ENCODE assay signal across 1 cellular context in the genomic region with DNA sequence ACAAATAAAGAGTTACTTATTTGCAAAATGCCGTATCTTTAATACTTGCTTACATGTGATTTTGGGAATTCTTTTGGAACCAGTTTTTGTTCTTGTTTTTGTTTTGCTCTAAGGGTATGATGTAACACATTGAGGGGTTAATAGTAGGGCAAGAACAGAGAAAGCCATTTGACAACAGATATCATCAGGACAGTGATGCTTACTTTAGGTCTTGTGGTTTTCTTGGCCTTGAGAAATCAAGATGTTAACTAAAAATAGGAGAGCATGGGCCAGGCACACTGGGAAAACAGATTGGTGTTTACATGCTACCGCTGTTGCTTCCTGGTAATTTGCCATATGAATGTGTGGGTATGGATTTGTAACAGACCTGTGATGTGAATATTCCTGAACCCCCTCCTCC.
TF ChIP-seq lines count a peak whose summit lies in the region.

No MANE protein-coding gene starts in this region.

TF ChIP-seq in GM12878, 131 proteins besides CTCF, POLR2A, EP300 and RAD21:
- TF ChIP-seq, protein P1, sequence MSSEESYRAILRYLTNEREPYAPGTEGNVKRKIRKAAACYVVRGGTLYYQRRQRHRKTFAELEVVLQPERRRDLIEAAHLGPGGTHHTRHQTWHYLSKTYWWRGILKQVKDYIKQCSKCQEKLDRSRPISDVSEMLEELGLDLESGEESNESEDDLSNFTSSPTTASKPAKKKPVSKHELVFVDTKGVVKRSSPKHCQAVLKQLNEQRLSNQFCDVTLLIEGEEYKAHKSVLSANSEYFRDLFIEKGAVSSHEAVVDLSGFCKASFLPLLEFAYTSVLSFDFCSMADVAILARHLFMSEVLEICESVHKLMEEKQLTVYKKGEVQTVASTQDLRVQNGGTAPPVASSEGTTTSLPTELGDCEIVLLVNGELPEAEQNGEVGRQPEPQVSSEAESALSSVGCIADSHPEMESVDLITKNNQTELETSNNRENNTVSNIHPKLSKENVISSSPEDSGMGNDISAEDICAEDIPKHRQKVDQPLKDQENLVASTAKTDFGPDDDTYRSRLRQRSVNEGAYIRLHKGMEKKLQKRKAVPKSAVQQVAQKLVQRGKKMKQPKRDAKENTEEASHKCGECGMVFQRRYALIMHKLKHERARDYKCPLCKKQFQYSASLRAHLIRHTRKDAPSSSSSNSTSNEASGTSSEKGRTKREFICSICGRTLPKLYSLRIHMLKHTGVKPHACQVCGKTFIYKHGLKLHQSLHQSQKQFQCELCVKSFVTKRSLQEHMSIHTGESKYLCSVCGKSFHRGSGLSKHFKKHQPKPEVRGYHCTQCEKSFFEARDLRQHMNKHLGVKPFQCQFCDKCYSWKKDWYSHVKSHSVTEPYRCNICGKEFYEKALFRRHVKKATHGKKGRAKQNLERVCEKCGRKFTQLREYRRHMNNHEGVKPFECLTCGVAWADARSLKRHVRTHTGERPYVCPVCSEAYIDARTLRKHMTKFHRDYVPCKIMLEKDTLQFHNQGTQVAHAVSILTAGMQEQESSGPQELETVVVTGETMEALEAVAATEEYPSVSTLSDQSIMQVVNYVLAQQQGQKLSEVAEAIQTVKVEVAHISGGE (CRISPR knock-in tag; IDR thresholded peaks at IDR 0.05), result no peak
- TF ChIP-seq ZNF687 (IDR thresholded peaks at IDR 0.05) (no peak), NFYA (IDR thresholded peaks at IDR 0.05; ENCODE audit: borderline replicate concordance, low read depth, low read length) (no peak), MEF2A (IDR thresholded peaks at IDR 0.05; ENCODE audit: insufficient read depth, low read depth, low read length) (no peak), EED (IDR thresholded peaks at IDR 0.05; ENCODE audit: low read depth) (no peak), FOXM1 (IDR thresholded peaks at IDR 0.05; ENCODE audit: low read depth, low read length) (no peak), RAD51 (IDR thresholded peaks at IDR 0.05) (no peak), ASH2L (IDR thresholded peaks at IDR 0.05; ENCODE audit: borderline replicate concordance, low read depth) (no peak), PML (IDR thresholded peaks at IDR 0.05; ENCODE audit: low read length) (no peak), BACH1 (IDR thresholded peaks at IDR 0.05; ENCODE audit: borderline replicate concordance) (no peak), DPF2 (IDR thresholded peaks at IDR 0.05) (no peak), SIX5 (IDR thresholded peaks at IDR 0.05; ENCODE audit: low read depth, low read length, severe bottlenecking) (no peak), E2F4 (IDR thresholded peaks at IDR 0.05; ENCODE audit: low read depth, low read length) (no peak), POLR2AphosphoS2 (IDR thresholded peaks at IDR 0.05; ENCODE audit: low read depth, low read length) (no peak), ZNF24 (IDR thresholded peaks at IDR 0.05) (no peak), ETV6 (conservative IDR thresholded peaks at IDR 0.05 in 1 of 2, IDR thresholded peaks at IDR 0.05 in 1 of 2; ENCODE audit: borderline replicate concordance in 1 of 2, low read depth in 1 of 2) (no peak), NBN (IDR thresholded peaks at IDR 0.05) (no peak), TCF3 (IDR thresholded peaks at IDR 0.05; ENCODE audit: borderline replicate concordance, insufficient read depth, low read depth, low read length) (no peak), ZZZ3 (IDR thresholded peaks at IDR 0.05; ENCODE audit: control insufficient read depth, insufficient read length, low read depth) (no peak)
- TF ChIP-seq, protein P2, sequence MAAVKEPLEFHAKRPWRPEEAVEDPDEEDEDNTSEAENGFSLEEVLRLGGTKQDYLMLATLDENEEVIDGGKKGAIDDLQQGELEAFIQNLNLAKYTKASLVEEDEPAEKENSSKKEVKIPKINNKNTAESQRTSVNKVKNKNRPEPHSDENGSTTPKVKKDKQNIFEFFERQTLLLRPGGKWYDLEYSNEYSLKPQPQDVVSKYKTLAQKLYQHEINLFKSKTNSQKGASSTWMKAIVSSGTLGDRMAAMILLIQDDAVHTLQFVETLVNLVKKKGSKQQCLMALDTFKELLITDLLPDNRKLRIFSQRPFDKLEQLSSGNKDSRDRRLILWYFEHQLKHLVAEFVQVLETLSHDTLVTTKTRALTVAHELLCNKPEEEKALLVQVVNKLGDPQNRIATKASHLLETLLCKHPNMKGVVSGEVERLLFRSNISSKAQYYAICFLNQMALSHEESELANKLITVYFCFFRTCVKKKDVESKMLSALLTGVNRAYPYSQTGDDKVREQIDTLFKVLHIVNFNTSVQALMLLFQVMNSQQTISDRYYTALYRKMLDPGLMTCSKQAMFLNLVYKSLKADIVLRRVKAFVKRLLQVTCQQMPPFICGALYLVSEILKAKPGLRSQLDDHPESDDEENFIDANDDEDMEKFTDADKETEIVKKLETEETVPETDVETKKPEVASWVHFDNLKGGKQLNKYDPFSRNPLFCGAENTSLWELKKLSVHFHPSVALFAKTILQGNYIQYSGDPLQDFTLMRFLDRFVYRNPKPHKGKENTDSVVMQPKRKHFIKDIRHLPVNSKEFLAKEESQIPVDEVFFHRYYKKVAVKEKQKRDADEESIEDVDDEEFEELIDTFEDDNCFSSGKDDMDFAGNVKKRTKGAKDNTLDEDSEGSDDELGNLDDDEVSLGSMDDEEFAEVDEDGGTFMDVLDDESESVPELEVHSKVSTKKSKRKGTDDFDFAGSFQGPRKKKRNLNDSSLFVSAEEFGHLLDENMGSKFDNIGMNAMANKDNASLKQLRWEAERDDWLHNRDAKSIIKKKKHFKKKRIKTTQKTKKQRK (IDR thresholded peaks at IDR 0.05; ENCODE audit: low read depth, low read length), result no peak
